1 cellular context compared by ENCODE assay signal in genomic region chr2:229922449-229923386, GRCh38.
TF ChIP-seq lines count a peak whose summit lies in the region.

Gene FBXO36, plus strand, starts transcription at chr2:229922503. Its CDS starts 11 bp downstream, at chr2:229922514.

TF ChIP-seq in GM23338, 12 proteins besides CTCF, POLR2A, EP300 and RAD21 (continued from another document):
- no peak for TF ChIP-seq ZNF462 (CRISPR knock-in tag; IDR thresholded peaks at IDR 0.05)
- TF ChIP-seq NANOG (IDR thresholded peaks at IDR 0.05; ENCODE audit: borderline replicate concordance), result no peak
- peak; percentile 32; the same call in 1 of the 2 replicates for TF ChIP-seq POLR2AphosphoS5 (IDR thresholded peaks at IDR 0.05; ENCODE audit: low read depth)
TF ChIP-seq in GM23338: peak in this region for 2.
